ENCODE assay signal across 34 cellular contexts in genomic region chr4:121960801-121961200, GRCh38. TPM values are rescaled to one million over a fixed set of nuclear protein-coding genes. Genes with fewer than 3 reads are reported as not detected.
"Had no signal": no experiment of that assay in that cellular context is flagged by ENCODE, and none has a peak within 500 bp of the region (broad histone marks: within the 10 kb centered on the region; RNA-seq: fewer than 3 reads in every experiment).

No MANE protein-coding gene starts in this region.

- H3K27ac ChIP-seq: adrenal gland, ascending aorta, body of pancreas, brain microvascular endothelial cell, breast epithelium, cardiac muscle cell had no signal

- H3K27me3 ChIP-seq: adrenal gland, ascending aorta, body of pancreas, brain microvascular endothelial cell, breast epithelium, cardiac muscle cell had no signal

- DNase-seq: activated effector memory CD4-positive, alpha-beta T cell treated with anti-CD3 and anti-CD28 coated beads, Interleukin-2, amount 50 U/mL, for 16 hours; activated effector memory CD4-positive, alpha-beta T cell treated with Interleukin-2 at 50 U/mL for 16 hours; activated gamma-delta T cell; activated gamma-delta T cell treated with Interleukin-2 at 50 U/mL for 16 hours; activated naive CD4-positive, alpha-beta T cell; activated naive CD4-positive, alpha-beta T cell treated with anti-CD3 and anti-CD28 coated beads for 36 hours; activated naive CD4-positive, alpha-beta T cell treated with anti-CD3 and anti-CD28 coated beads, Interleukin-2, amount 10 ng/mL, durations not matched to agents 7 days and 5 days; activated naive CD4-positive, alpha-beta T cell treated with anti-CD3 and anti-CD28 coated beads, Interleukin-2, amount 50 U/mL, for 16 hours; activated naive CD4-positive, alpha-beta T cell treated with Interleukin-2 at 50 U/mL for 16 hours; activated naive CD8-positive, alpha-beta T cell treated with anti-CD3 and anti-CD28 coated beads for 36 hours; activated naive CD8-positive, alpha-beta T cell treated with anti-CD3 and anti-CD28 coated beads, Interleukin-2, amount 10 ng/mL, durations not matched to agents 7 days and 5 days; activated naive CD8-positive, alpha-beta T cell treated with anti-CD3 and anti-CD28 coated beads, Interleukin-2, amount 50 U/mL, for 24 hours; activated T-cell treated with anti-CD3 and anti-CD28 coated beads, Interleukin-2, amount 50 U/mL, for 1 hour; activated T-cell treated with anti-CD3 and anti-CD28 coated beads, Interleukin-2, amount 50 U/mL, for 24 hours; activated T-cell treated with anti-CD3 and anti-CD28 coated beads, Interleukin-2, amount 50 U/mL, for 4 hours; activated T-cell treated with anti-CD3 and anti-CD28 coated beads, Interleukin-2, amount 50 U/mL, for 48 hours; activated T-cell treated with anti-CD3 and anti-CD28 coated beads, Interleukin-2, amount 50 U/mL, for 72 hours; adrenal gland; amniotic stem cell; amygdala; anterior cingulate cortex; aorta; body of pancreas; brain microvascular endothelial cell; caudate nucleus; central memory CD4-positive, alpha-beta T cell; cerebellar nuclear complex had no signal

- ATAC-seq: activated naive CD4-positive, alpha-beta T cell treated with anti-CD3 and anti-CD28 coated beads, Interleukin-2, amount 50 U/mL, for 72 hours; activated naive CD8-positive, alpha-beta T cell treated with anti-CD3 and anti-CD28 coated beads, Interleukin-2, amount 50 U/mL, for 24 hours; activated T-cell treated with anti-CD3 and anti-CD28 coated beads, Interleukin-2, amount 50 U/mL, for 4 hours; activated T-cell treated with anti-CD3 and anti-CD28 coated beads, Interleukin-2, amount 50 U/mL, for 72 hours; activated T-helper 17 cell treated with anti-CD3 and anti-CD28 coated beads, Interleukin-2, amount 50 U/mL, for 72 hours; body of pancreas had no signal

- FAIRE-seq: astrocyte, bronchial epithelial cell had no signal

- H3K4me3 ChIP-seq: adrenal gland, ascending aorta, body of pancreas, breast epithelium, cardiac muscle cell had no signal

- H3K36me3 ChIP-seq: adrenal gland, ascending aorta, brain microvascular endothelial cell, breast epithelium, cardiac muscle cell had no signal

- H3K9me3 ChIP-seq: adrenal gland, ascending aorta, body of pancreas, breast epithelium had no signal

- H3K4me1 ChIP-seq: adrenal gland, ascending aorta, body of pancreas, breast epithelium had no signal

RNA-seq across cellular contexts. Expression of gene TRPC3, which starts 8.9 kb away (rescaled TPM):
- polyA plus RNA-seq: aorta had no signal
